ENCODE assay signal across 8 cellular contexts in genomic region chr16:52191533-52192134, GRCh38.
DNase-seq lines count a peak whose midpoint lies in the region; ATAC-seq and TF ChIP-seq lines count a peak whose summit lies in the region.

No MANE protein-coding gene starts in this region.

- TF ChIP-seq CTCF in AG04450 (IDR thresholded peaks at IDR 0.05; ENCODE audit: low read depth, low read length) (peak; percentile 96), NB4 (IDR thresholded peaks at IDR 0.05; ENCODE audit: low read depth, low read length) (peak; percentile 89)

- ATAC-seq in GM18511 (IDR thresholded peaks at IDR 0.05; ENCODE audit: unreplicated experiment) = peak; percentile 71
- peak; percentile 38 for ATAC-seq in sciatic nerve
- ATAC-seq in HG03565 (IDR thresholded peaks at IDR 0.05; ENCODE audit: unreplicated experiment) = no peak

- intact Hi-C loops in sciatic nerve (cut with DNase I) = no loop called here

- no peaks in the 10 kb centered on the region for H3K9me3 ChIP-seq in AG04450 (ENCODE audit: control insufficient read depth, insufficient read depth, low read length)

- TF ChIP-seq POLR2A in NB4 (IDR thresholded peaks at IDR 0.05; ENCODE audit: extremely low read depth, insufficient read length) = no peak

- no peak overlapping the region for H3K27ac ChIP-seq in AG04450 (ENCODE audit: low read depth, low read length)

- H3K4me3 ChIP-seq in AG04450 (ENCODE audit: low read depth, low read length) = no peak overlapping the region
- H3K4me3 ChIP-seq in NB4 (ENCODE audit: low read depth, low read length) = no peak overlapping the region

- CTCF ChIA-PET in AG04450 (lab: Charles Lee) = interaction anchor here (0.5 to 4.7 kb wide), 36 partner anchors 9 to 1356 kb away, joined by 3 to 57 read pairs (median 4); no protein-coding TSS in a partner anchor

- POLR2A ChIA-PET in AG04450 (lab: Yijun Ruan, JAX) = no interaction called here

- DNase-seq in AG04450 (ENCODE audit: low read depth, low spot score) (peak; percentile 36), NB4 (ENCODE audit: low read depth) (peak; percentile 69), SK-N-DZ (ENCODE audit: low spot score) (peak; percentile 82), amniotic epithelial cell (ENCODE audit: low read depth) (peak; percentile 48), hepatic stellate cell (ENCODE audit: low spot score) (peak; percentile 20), sciatic nerve (ENCODE audit: low spot score) (peak; percentile 72)

- no peaks in the 10 kb centered on the region for H3K27me3 ChIP-seq in AG04450 (ENCODE audit: control insufficient read depth, insufficient read depth, low read length)

Comparison
In these comparisons a context has a peak if more than half of its experiments do, and no peak if none do; other contexts are left out.
1. DNase-seq: peak in every context shown above with its lines; median percentile 82 in SK-N-DZ; 72 in sciatic nerve; 69 in NB4; 48 in amniotic epithelial cell; 36 in AG04450; 20 in hepatic stellate cell.